21 cellular contexts compared by ENCODE assay signal in the genomic region with DNA sequence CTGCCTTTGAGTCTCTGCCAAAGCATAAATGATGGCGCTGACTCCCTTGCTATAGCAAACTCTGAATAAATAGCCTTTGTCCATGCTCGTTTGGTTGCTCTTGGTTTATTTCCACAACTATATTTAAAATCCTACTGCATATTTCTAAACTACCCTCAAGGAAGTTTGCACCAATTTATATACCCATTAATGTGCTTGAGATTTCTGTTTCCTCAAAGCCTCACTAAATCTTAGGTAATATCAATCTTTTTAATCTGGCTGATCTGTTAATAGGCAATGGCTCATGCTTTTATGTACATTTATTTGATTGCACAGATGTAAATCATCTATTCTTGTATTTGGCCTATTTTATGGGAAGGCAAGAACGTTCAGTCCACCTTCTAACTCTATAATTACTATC.
DNase-seq lines count a peak whose midpoint lies in the region; ATAC-seq, FAIRE-seq and TF ChIP-seq lines count a peak whose summit lies in the region.
"Had no signal": no experiment of that assay in that cellular context is flagged by ENCODE, and none has a peak within 500 bp of the region (broad histone marks: within the 10 kb centered on the region; RNA-seq: fewer than 3 reads in every experiment).

No MANE protein-coding gene starts in this region.

- no peak overlapping the region for H3K4me2 ChIP-seq in PC-3 (ENCODE audit: low read length)
- H3K4me2 ChIP-seq: A549; BLaER1 treated with 17β-estradiol and CSF1 and Interleukin-3, amounts not matched to agents 10 nM and 100 nM had no signal

- no peaks in the 10 kb centered on the region for H3K9me2 ChIP-seq in PC-3 (replicated peaks; ENCODE audit: low read length)

- H3K9me3 ChIP-seq in PC-3 (ENCODE audit: low read length), result no peaks in the 10 kb centered on the region
- H3K9me3 ChIP-seq in WERI-Rb-1 (ENCODE audit: severe bottlenecking), result no peaks in the 10 kb centered on the region
- H3K9me3 ChIP-seq: A549; BLaER1 treated with 17β-estradiol and CSF1 and Interleukin-3, amounts not matched to agents 10 nM and 100 nM had no signal

- no peak overlapping the region for H3K9ac ChIP-seq in PC-3 (ENCODE audit: low read length)
- H3K9ac ChIP-seq: BLaER1 treated with 17β-estradiol and CSF1 and Interleukin-3, amounts not matched to agents 10 nM and 100 nM had no signal

- intact Hi-C loops in PC-3 (cut with micrococcal nuclease), result no loop called here

- H3K79me2 ChIP-seq in PC-3 (ENCODE audit: low read length), result no peaks in the 10 kb centered on the region

- no TSS peak for BruUV-seq in PC-3 (replicated peaks; lab: Mats Ljungman, UMichigan)

- CTCF ChIA-PET in PC-3 (lab: Charles Lee), result no interaction called here

- peak overlapping the region; percentile 69; the same call in 1 of the 2 replicates for H3K27ac ChIP-seq in C4-2B
- 0 out of 2 replicates have a peak overlapping the region, but pooled peaks have one; percentile 9 for H3K27ac ChIP-seq in PC-3 (ENCODE audit: low read length)
- H3K27ac ChIP-seq in WERI-Rb-1, result peak overlapping the region; percentile 27
- H3K27ac ChIP-seq: 22Rv1; A549; BLaER1 treated with 17β-estradiol and CSF1 and Interleukin-3, amounts not matched to agents 10 nM and 100 nM had no signal

- TF ChIP-seq CTCF in C4-2B (conservative IDR thresholded peaks at IDR 0.05), result no peak
- no peak for TF ChIP-seq CTCF in LNCaP clone FGC (IDR thresholded peaks at IDR 0.05; ENCODE audit: control insufficient read depth, extremely low read depth, insufficient read depth)
- no peak for TF ChIP-seq CTCF in PC-3 (conservative IDR thresholded peaks at IDR 0.05; ENCODE audit: low read depth, low read length)
- TF ChIP-seq CTCF in WERI-Rb-1 (IDR thresholded peaks at IDR 0.05; ENCODE audit: low read depth, low read length), result no peak

- FAIRE-seq in frontal cortex (lab: Jason Lieb, UNC), result no peak
- FAIRE-seq: A549, G401.6, GM12891, GM19239 had no signal

- H4K20me1 ChIP-seq in PC-3 (ENCODE audit: low read length), result no peaks in the 10 kb centered on the region
- H4K20me1 ChIP-seq: BLaER1 treated with 17β-estradiol and CSF1 and Interleukin-3, amounts not matched to agents 10 nM and 100 nM had no signal

- peak; percentile 91 for DNase-seq in LNCaP clone FGC (ENCODE audit: low read depth)
- DNase-seq in PC-3, result peak; percentile 9
- no peak for DNase-seq in WERI-Rb-1
- DNase-seq in frontal cortex (ENCODE audit: low spot score in 2 of 2), result no peak
- DNase-seq in stimulated activated CD4-positive, alpha-beta T cell treated with anti-CD3 and anti-CD28 coated beads, Interleukin-4, amount 100 ng/mL, for 4 hours, result no peak
- DNase-seq: AML-193; CD4-positive, alpha-beta memory T cell; CD4-positive, CD25-positive, alpha-beta regulatory T cell; CD8-positive, alpha-beta memory T cell; COR-L47; DMS79 treated with DMSO at 0.1 percent for 48 hours; GF-D8 had no signal

- ATAC-seq in PC-3 (peak; percentile 57), HG03378 (IDR thresholded peaks at IDR 0.05; ENCODE audit: unreplicated experiment) (no peak), HG03457 (IDR thresholded peaks at IDR 0.05; ENCODE audit: unreplicated experiment) (no peak)
- ATAC-seq: A549 had no signal

- no peaks in the 10 kb centered on the region for H3K27me3 ChIP-seq in PC-3 (ENCODE audit: low read length)
- H3K27me3 ChIP-seq in WERI-Rb-1 (ENCODE audit: insufficient read depth, low read depth, severe bottlenecking), result no peaks in the 10 kb centered on the region
- H3K27me3 ChIP-seq: BLaER1 treated with 17β-estradiol and CSF1 and Interleukin-3, amounts not matched to agents 10 nM and 100 nM had no signal

- H3K4me3 ChIP-seq in LNCaP clone FGC (ENCODE audit: low read depth, low read length), result no peak overlapping the region
- H3K4me3 ChIP-seq in PC-3 (ENCODE audit: low read length), result no peak overlapping the region
- no peak overlapping the region for H3K4me3 ChIP-seq in WERI-Rb-1 (ENCODE audit: low read depth, low read length)
- H3K4me3 ChIP-seq: A549; BLaER1 treated with 17β-estradiol and CSF1 and Interleukin-3, amounts not matched to agents 10 nM and 100 nM had no signal

- H2AFZ ChIP-seq in PC-3 (ENCODE audit: low read length), result no peak overlapping the region

- POLR2A ChIA-PET in PC-3 (lab: Charles Lee; ENCODE audit: unreplicated experiment), result no interaction called here

- H3K36me3 ChIP-seq in PC-3 (ENCODE audit: low read depth, low read length) (no peaks in the 10 kb centered on the region), WERI-Rb-1 (no peaks in the 10 kb centered on the region)
- H3K36me3 ChIP-seq: BLaER1 treated with 17β-estradiol and CSF1 and Interleukin-3, amounts not matched to agents 10 nM and 100 nM had no signal

- no peaks in the 10 kb centered on the region for H3F3A ChIP-seq in PC-3 (ENCODE audit: low read length, unreplicated experiment)

- H3K4me1 ChIP-seq in PC-3 (ENCODE audit: insufficient read depth, low read length), result peaks cover 16% of the 10 kb centered on the region
- H3K4me1 ChIP-seq: A549; BLaER1 treated with 17β-estradiol and CSF1 and Interleukin-3, amounts not matched to agents 10 nM and 100 nM had no signal

Comparison
In these comparisons a context has a peak if more than half of its experiments do, and no peak if none do; other contexts are left out.
1. H3K27ac ChIP-seq: peak in every context shown above with its lines; median percentile 69 in C4-2B; 27 in WERI-Rb-1; 9 in PC-3.
2. DNase-seq: peak in LNCaP clone FGC (single experiment) and PC-3 (single experiment); none in WERI-Rb-1 (single experiment), frontal cortex (0 of 2) and stimulated activated CD4-positive, alpha-beta T cell treated with anti-CD3 and anti-CD28 coated beads, Interleukin-4, amount 100 ng/mL, for 4 hours (0 of 2).